9 cellular contexts compared by ENCODE assay signal in the genomic region with DNA sequence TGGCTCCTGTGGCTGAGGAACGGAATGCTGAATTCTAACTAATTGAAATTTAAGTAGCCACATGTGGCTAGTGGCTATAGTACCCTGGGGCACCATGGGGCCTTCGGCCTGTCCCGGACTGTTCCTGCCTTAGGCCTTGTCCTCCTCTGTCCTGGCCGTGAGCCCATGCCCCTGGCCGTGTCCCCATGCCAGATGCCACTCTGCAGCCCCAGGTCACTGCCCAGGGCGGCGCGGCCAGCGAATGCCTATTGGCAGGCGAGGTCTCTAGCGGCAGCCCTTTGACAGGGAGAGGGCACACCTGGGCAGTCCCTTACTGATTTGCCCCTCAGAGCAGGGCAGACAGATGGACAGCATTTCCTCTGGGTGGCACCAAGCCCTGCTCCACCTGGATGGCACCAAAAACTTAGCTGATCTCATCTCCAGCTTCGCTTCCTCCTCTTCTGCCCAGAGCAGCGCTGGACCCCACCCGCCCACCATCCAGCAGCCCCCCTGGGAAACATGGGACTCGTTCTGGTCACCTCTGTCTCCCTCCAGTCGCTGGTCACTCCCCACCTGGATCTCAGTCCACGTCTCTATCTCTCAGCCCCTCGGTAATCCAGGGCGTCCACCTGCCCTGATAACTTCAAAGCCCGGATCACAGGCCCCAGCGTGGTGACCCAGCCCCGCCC. TPM values are rescaled to one million over a fixed set of nuclear protein-coding genes. Genes with fewer than 3 reads are reported as not detected.
DNase-seq lines count a peak whose midpoint lies in the region; ATAC-seq and TF ChIP-seq lines count a peak whose summit lies in the region.
"Had no signal": no experiment of that assay in that cellular context is flagged by ENCODE, and none has a peak within 500 bp of the region (broad histone marks: within the 10 kb centered on the region; RNA-seq: fewer than 3 reads in every experiment).

No MANE protein-coding gene starts in this region.

- no peak overlapping the region for H4K91ac ChIP-seq in neuronal stem cell (ENCODE audit: low read depth, low read length, poor library complexity)

- peak overlapping the region; percentile 7 for H2BK15ac ChIP-seq in neuronal stem cell (ENCODE audit: low read length)

- no peak overlapping the region for H3K14ac ChIP-seq in neuronal stem cell (ENCODE audit: low read length)

- WGBS in neuronal stem cell (ENCODE audit: extremely low coverage in 2 of 2, insufficient read length in 2 of 2, insufficient replicate concordance in 1 of 2), 2 donors, result no CpG with 5 or more reads among the region's 22 CpGs
- 86 to 88% methylated on average over 22 of the region's 22 CpGs for WGBS in aorta, 2 donors

- H2BK12ac ChIP-seq in neuronal stem cell (ENCODE audit: low read length), result peak overlapping the region; percentile 5

- H3K27ac ChIP-seq in HUES48 (ENCODE audit: low read depth, low read length) (no peak overlapping the region), duodenal mucosa (ENCODE audit: low read depth, low read length) (no peak overlapping the region), neuronal stem cell (replicated peaks; ENCODE audit: low read length) (no peak overlapping the region), aorta (ENCODE audit: low read depth in 1 of 2, low read length in 2 of 2) (no peak overlapping the region)

- H3K9me3 ChIP-seq in HUES48 (ENCODE audit: control insufficient read depth, insufficient read depth, low read length) (no peaks in the 10 kb centered on the region), duodenal mucosa (ENCODE audit: control insufficient read depth in 1 of 2, low read length in 2 of 2) (no peaks in the 10 kb centered on the region), neuronal stem cell (replicated peaks in 1 of 2; ENCODE audit: control insufficient read depth in 2 of 2, insufficient read depth in 1 of 2, low read depth in 1 of 2, low read length in 2 of 2) (peaks cover 4 to 9% of the 10 kb centered on the region in 2 donors), aorta (ENCODE audit: control insufficient read depth, low read length) (no peaks in the 10 kb centered on the region)

- H3K4ac ChIP-seq in neuronal stem cell (ENCODE audit: low read length), result no peak overlapping the region

- H2AK5ac ChIP-seq in neuronal stem cell (ENCODE audit: low read depth, low read length), result peak overlapping the region; percentile 77

- H3K36me3 ChIP-seq in GM06990 (ENCODE audit: control insufficient read depth, insufficient read depth, low read length) (no peaks in the 10 kb centered on the region), HUES48 (ENCODE audit: control insufficient read depth, insufficient read depth, low read length) (no peaks in the 10 kb centered on the region; the same call in 1 of the 2 replicates), duodenal mucosa (ENCODE audit: control insufficient read depth in 1 of 2, insufficient read depth in 2 of 2, low read length in 2 of 2) (no peaks in the 10 kb centered on the region), neuronal stem cell (replicated peaks in 1 of 2; ENCODE audit: control insufficient read depth in 2 of 2, insufficient read depth in 2 of 2, low read length in 2 of 2) (peaks cover 0 to 12% of the 10 kb centered on the region in 2 donors), aorta (ENCODE audit: control insufficient read depth in 1 of 2, insufficient read depth in 2 of 2, low read length in 1 of 2) (no peaks in the 10 kb centered on the region)

- no peak overlapping the region for H2BK120ac ChIP-seq in neuronal stem cell (ENCODE audit: low read depth, low read length)

- ATAC-seq in aorta (ENCODE audit: low FRiP score) (no peak), GM21737 (IDR thresholded peaks at IDR 0.05; ENCODE audit: unreplicated experiment) (no peak), HG02970 (IDR thresholded peaks at IDR 0.05; ENCODE audit: low FRiP score, unreplicated experiment) (no peak), HG02840 (IDR thresholded peaks at IDR 0.05; ENCODE audit: low FRiP score, unreplicated experiment) (no peak)

- TF ChIP-seq CTCF in GM06990 (IDR thresholded peaks at IDR 0.05; ENCODE audit: insufficient read depth, low read length, poor library complexity, severe bottlenecking), result no peak

- intact Hi-C loops in aorta (cut with DNase I), result loop anchor here in 1 of 2 donors (5.0 kb wide), 2 partner anchors 34 to 89 kb away; no protein-coding TSS in a partner anchor

- H3K23ac ChIP-seq in neuronal stem cell (ENCODE audit: low read depth, low read length, poor library complexity), result no peak overlapping the region

- H2AFZ ChIP-seq in neuronal stem cell (ENCODE audit: low read length), result peak overlapping the region; percentile 95

- peaks cover 6% of the 10 kb centered on the region for H3K79me1 ChIP-seq in neuronal stem cell (ENCODE audit: low read depth, low read length)

- H3K4me3 ChIP-seq in GM06990 (replicated peaks; ENCODE audit: low read depth, low read length), result peak overlapping the region; percentile 58
- peak overlapping the region; percentile 82 for H3K4me3 ChIP-seq in HUES48 (ENCODE audit: low read depth, low read length)
- peak overlapping the region; percentile 69 to 73 for H3K4me3 ChIP-seq in duodenal mucosa (ENCODE audit: low read depth in 1 of 2, low read length in 2 of 2)
- H3K4me3 ChIP-seq in neuronal stem cell (ENCODE audit: low read length in 2 of 2), result peak overlapping the region in 1 of 2 donors; percentile 51
- H3K4me3 ChIP-seq in aorta (ENCODE audit: low read length in 2 of 2), result no peak overlapping the region

- no peak overlapping the region for H4K8ac ChIP-seq in neuronal stem cell (ENCODE audit: low read depth, low read length)

- H3K27me3 ChIP-seq in GM06990 (replicated peaks; ENCODE audit: control insufficient read depth, insufficient read depth, low read length) (no peaks in the 10 kb centered on the region), HUES48 (ENCODE audit: control insufficient read depth, insufficient read depth, low read length) (peaks cover 26% of the 10 kb centered on the region), duodenal mucosa (ENCODE audit: control insufficient read depth in 1 of 2, insufficient read depth in 2 of 2, low read length in 2 of 2) (no peaks in the 10 kb centered on the region), neuronal stem cell (ENCODE audit: control insufficient read depth in 3 of 3, insufficient read depth in 3 of 3, low read depth in 1 of 3, low read length in 3 of 3) (peaks cover 0 to 46% (median 13%) of the 10 kb centered on the region in 3 experiments), aorta (ENCODE audit: control insufficient read depth in 1 of 2, insufficient read depth in 2 of 2, low read length in 1 of 2) (no peaks in the 10 kb centered on the region)

- peak overlapping the region; percentile 71 for H3K4me2 ChIP-seq in neuronal stem cell (ENCODE audit: insufficient read depth, low read length, poor library complexity, severe bottlenecking)

- peak overlapping the region; percentile 76 for H3K18ac ChIP-seq in neuronal stem cell (ENCODE audit: low read length)

- no peak for DNase-seq in GM06990 (ENCODE audit: extremely low read depth, insufficient read length)
- DNase-seq in neuronal stem cell (ENCODE audit: low spot score), result no peak
- DNase-seq in aorta, result no peak

- peaks cover 2% of the 10 kb centered on the region; the same call in 1 of the 2 replicates for H3K4me1 ChIP-seq in HUES48 (ENCODE audit: control insufficient read depth, insufficient read depth, low read length)
- peaks cover 60 to 67% of the 10 kb centered on the region in 2 donors for H3K4me1 ChIP-seq in duodenal mucosa (ENCODE audit: control insufficient read depth in 1 of 2, insufficient read depth in 2 of 2, low read length in 2 of 2)
- peaks cover 10 to 13% of the 10 kb centered on the region in 2 donors for H3K4me1 ChIP-seq in neuronal stem cell (ENCODE audit: control insufficient read depth in 2 of 2, insufficient read depth in 1 of 2, low read depth in 1 of 2, low read length in 2 of 2)
- no peaks in the 10 kb centered on the region for H3K4me1 ChIP-seq in aorta (ENCODE audit: control insufficient read depth in 1 of 2, insufficient read depth in 2 of 2, low read length in 2 of 2)

- no peak overlapping the region for H3K9ac ChIP-seq in HUES48 (ENCODE audit: low read depth, low read length)
- peak overlapping the region; percentile 45 to 69 for H3K9ac ChIP-seq in duodenal mucosa (ENCODE audit: low read depth in 1 of 2, low read length in 2 of 2)
- no peak overlapping the region for H3K9ac ChIP-seq in neuronal stem cell (ENCODE audit: low read depth, low read length, poor library complexity)

- no peak overlapping the region for H2BK5ac ChIP-seq in neuronal stem cell (ENCODE audit: low read length)

RNA-seq across cellular contexts. Expression of gene DGKD, which starts 1.1 kb away (rescaled TPM):
- polyA plus RNA-seq in neuronal stem cell (2013, experiment 1 of 2), result 15.2 TPM
- polyA plus RNA-seq in neuronal stem cell (2013, experiment 2 of 2), result 15.9 TPM
- total RNA-seq in aorta, result 100 to 1,000 TPM in 1 of 2 donors, 10 to 100 TPM in 1; 74.3 to 250 TPM
- polyA plus RNA-seq in aorta, result 10 to 100 TPM in 1 of 2 donors, 1 to 10 TPM in 1; 8.9 to 62.2 TPM

RNA-seq across cellular contexts. Expression of gene SAG, which starts 45.6 kb away (rescaled TPM):
- not detected for polyA plus RNA-seq in neuronal stem cell (2013, experiment 1 of 2)
- not detected for polyA plus RNA-seq in neuronal stem cell (2013, experiment 2 of 2)
- not detected for total RNA-seq in aorta
- not detected for polyA plus RNA-seq in aorta
- total RNA-seq: fibroblast of lung had no signal
- polyA plus RNA-seq: fibroblast of lung had no signal

Comparison
In these comparisons a context has a peak if more than half of its experiments do, and no peak if none do; other contexts are left out.
1. H3K4me3 ChIP-seq: peak in GM06990 (single experiment), HUES48 (single experiment) and duodenal mucosa (2 of 2); none in aorta (0 of 2).
2. H3K9ac ChIP-seq: peak in duodenal mucosa (2 of 2); none in HUES48 (single experiment) and neuronal stem cell (single experiment).